24 cellular contexts compared by ENCODE assay signal in genomic region chr22:40420341-40421081, GRCh38.
"Had no signal": no experiment of that assay in that cellular context is flagged by ENCODE, and none has a peak within 500 bp of the region (broad histone marks: within the 10 kb centered on the region; RNA-seq: fewer than 3 reads in every experiment).

No MANE protein-coding gene starts in this region.

- H3K4me1 ChIP-seq: body of pancreas had no signal

- H3K27ac Mint-ChIP-seq: activated CD4-positive, alpha-beta memory T cell treated with anti-CD3 and anti-CD28 coated beads for 36 hours; stimulated activated naive CD8-positive, alpha-beta T cell treated with anti-CD3 and anti-CD28 coated beads, Interleukin-15, Interleukin-2, amounts not matched to agents 100 ng/mL and 50 ng/mL, for 24 hours had no signal

- H3K27me3 Mint-ChIP-seq: activated CD4-positive, alpha-beta memory T cell treated with anti-CD3 and anti-CD28 coated beads for 36 hours; activated naive CD4-positive, alpha-beta T cell treated with anti-CD3 and anti-CD28 coated beads, Interleukin-2, amount 50 U/mL, for 24 hours; progenitor cell of endocrine pancreas; stimulated activated naive CD8-positive, alpha-beta T cell treated with anti-CD3 and anti-CD28 coated beads, Interleukin-15, Interleukin-2, amounts not matched to agents 100 ng/mL and 50 ng/mL, for 24 hours; T-helper 17 cell had no signal

- H3K9me3 Mint-ChIP-seq: activated CD4-positive, alpha-beta memory T cell treated with anti-CD3 and anti-CD28 coated beads for 36 hours; activated naive CD4-positive, alpha-beta T cell treated with anti-CD3 and anti-CD28 coated beads, Interleukin-2, amount 50 U/mL, for 24 hours; neural crest cell; stimulated activated naive CD8-positive, alpha-beta T cell treated with anti-CD3 and anti-CD28 coated beads, Interleukin-15, Interleukin-2, amounts not matched to agents 100 ng/mL and 50 ng/mL, for 24 hours had no signal

- DNase-seq: activated CD4-positive, alpha-beta memory T cell treated with anti-CD3 and anti-CD28 coated beads for 36 hours; activated CD4-positive, alpha-beta T cell treated with anti-CD3 and anti-CD28 coated beads for 48 hours; activated effector memory CD4-positive, alpha-beta T cell treated with anti-CD3 and anti-CD28 coated beads, Interleukin-2, amount 50 U/mL, for 16 hours; anterior cingulate cortex; body of pancreas; cortex of kidney; head of caudate nucleus; islet precursor cell; left colon; lower lobe of right lung; mesendoderm; mucosa of descending colon; retina; stimulated activated CD4-positive, alpha-beta T cell treated with anti-CD3 and anti-CD28 coated beads, Interleukin-4, amount 100 ng/mL, for 4 hours; substantia nigra; T-helper 17 cell; thyroid gland had no signal

- H3K9me3 ChIP-seq: body of pancreas, gastroesophageal sphincter, lower lobe of right lung, mucosa of descending colon, thyroid gland had no signal

- ATAC-seq: body of pancreas, gastroesophageal sphincter, left colon, lower lobe of right lung, mucosa of descending colon, T-helper 17 cell had no signal

- H3K4me1 Mint-ChIP-seq: neural crest cell had no signal

- H3K27me3 ChIP-seq: body of pancreas, cardiac muscle cell, gastroesophageal sphincter, thyroid gland had no signal

- H3K27ac ChIP-seq: body of pancreas, cardiac muscle cell, epithelial cell of prostate, gastroesophageal sphincter, lower lobe of right lung, thyroid gland had no signal

- H3K4me3 ChIP-seq: body of pancreas, cardiac muscle cell, gastroesophageal sphincter, lower lobe of right lung, mucosa of descending colon, thyroid gland had no signal

- H3K4me3 Mint-ChIP-seq: activated CD4-positive, alpha-beta memory T cell treated with anti-CD3 and anti-CD28 coated beads for 36 hours; activated naive CD4-positive, alpha-beta T cell treated with anti-CD3 and anti-CD28 coated beads, Interleukin-2, amount 50 U/mL, for 24 hours; neural crest cell; stimulated activated naive CD8-positive, alpha-beta T cell treated with anti-CD3 and anti-CD28 coated beads, Interleukin-15, Interleukin-2, amounts not matched to agents 100 ng/mL and 50 ng/mL, for 24 hours; T-helper 17 cell had no signal
